Comparison of ENCODE assay signal across 26 cellular contexts in the genomic region with DNA sequence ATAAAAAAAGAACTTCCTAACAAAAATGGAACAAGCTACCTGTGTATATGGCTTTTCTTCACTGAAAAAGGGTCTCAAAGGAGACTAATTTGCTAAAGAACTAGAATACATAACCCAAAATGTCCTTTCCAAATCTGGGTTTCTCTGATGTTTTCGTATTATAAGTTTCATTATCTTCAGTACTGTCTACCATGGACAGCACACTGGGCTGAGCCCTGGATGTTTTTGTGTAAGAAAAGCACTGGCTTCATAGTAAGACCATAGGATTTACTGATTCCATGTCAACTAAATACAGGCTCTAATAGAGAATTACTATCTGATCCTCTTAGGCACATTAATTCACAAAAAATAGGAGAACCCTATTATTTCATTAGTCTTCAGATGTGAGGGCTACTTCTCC.
"Had no signal": no experiment of that assay in that cellular context is flagged by ENCODE, and none has a peak within 500 bp of the region (broad histone marks: within the 10 kb centered on the region; RNA-seq: fewer than 3 reads in every experiment).

No MANE protein-coding gene starts in this region.

- H3K4me1 ChIP-seq: Peyer's patch, SJSA1 had no signal

- H3K4me3 ChIP-seq: MG63, Peyer's patch, SJSA1 had no signal

- H3K4me3 Mint-ChIP-seq: activated B cell treated with CpG ODN at 0.5 μM for 24 hours; activated CD4-positive, alpha-beta T cell treated with anti-CD3 and anti-CD28 coated beads, Interleukin-2, amount 10 ng/mL, durations not matched to agents 24 days and 14 days; activated CD8-positive, alpha-beta memory T cell treated with anti-CD3 and anti-CD28 coated beads, Interleukin-2, amount 10 ng/mL, durations not matched to agents 7 days and 5 days; activated T-cell treated with anti-CD3 and anti-CD28 coated beads, Interleukin-2, amount 50 U/mL, for 4 hours; T-cell had no signal

- H3K9me3 Mint-ChIP-seq: activated B cell treated with CpG ODN at 0.5 μM for 24 hours; activated CD4-positive, alpha-beta T cell treated with anti-CD3 and anti-CD28 coated beads, Interleukin-2, amount 10 ng/mL, durations not matched to agents 24 days and 14 days; activated naive CD4-positive, alpha-beta T cell treated with anti-CD3 and anti-CD28 coated beads, Interleukin-2, amount 50 U/mL, for 72 hours; activated T-cell treated with anti-CD3 and anti-CD28 coated beads, Interleukin-2, amount 50 U/mL, for 4 hours; T-cell had no signal

- DNase-seq: activated B cell treated with CpG ODN at 0.5 μM for 24 hours; activated CD4-positive, alpha-beta T cell treated with anti-CD3 and anti-CD28 coated beads for 1 hour; activated CD4-positive, alpha-beta T cell treated with anti-CD3 and anti-CD28 coated beads, Interleukin-2, amount 10 ng/mL, durations not matched to agents 24 days and 14 days; activated CD4-positive, alpha-beta T cell treated with anti-CD3 and anti-CD28 coated beads, Interleukin-2, amount 50 U/mL, for 48 hours; activated CD8-positive, alpha-beta memory T cell treated with anti-CD3 and anti-CD28 coated beads, Interleukin-2, amount 10 ng/mL, durations not matched to agents 7 days and 5 days; activated effector memory CD4-positive, alpha-beta T cell treated with anti-CD3 and anti-CD28 coated beads, Interleukin-2, amount 50 U/mL, for 16 hours; activated naive CD4-positive, alpha-beta T cell treated with Interleukin-2 at 50 U/mL for 16 hours; activated T-cell treated with anti-CD3 and anti-CD28 coated beads, Interleukin-2, amount 50 U/mL, for 4 hours; MG63; MV-4-11; NCI-H1092 treated with DMSO at 0.1 percent for 48 hours; NCI-H1436; NCI-H1694 treated with DMSO at 0.1 percent for 48 hours; NCI-H2029 treated with DMSO at 0.1 percent for 48 hours; NCI-H345; NCI-H510A; NCI-H526 treated with DMSO at 0.1 percent for 48 hours; Peyer's patch; SHP77; T-cell; T-helper 2 cell; T1000 had no signal

- H3K27ac ChIP-seq: Peyer's patch, RWPE1, SJSA1 had no signal

- H3K9me3 ChIP-seq: MG63, Peyer's patch, SJSA1 had no signal

- H3K4me1 Mint-ChIP-seq: activated B cell treated with CpG ODN at 0.5 μM for 24 hours; activated CD4-positive, alpha-beta T cell treated with anti-CD3 and anti-CD28 coated beads, Interleukin-2, amount 10 ng/mL, durations not matched to agents 24 days and 14 days; activated CD8-positive, alpha-beta memory T cell treated with anti-CD3 and anti-CD28 coated beads, Interleukin-2, amount 10 ng/mL, durations not matched to agents 7 days and 5 days; T-cell had no signal

- FAIRE-seq: TTC549 had no signal

- H3K36me3 ChIP-seq: MG63 had no signal

- H3K27me3 Mint-ChIP-seq: activated B cell treated with CpG ODN at 0.5 μM for 24 hours; activated CD4-positive, alpha-beta T cell treated with anti-CD3 and anti-CD28 coated beads, Interleukin-2, amount 10 ng/mL, durations not matched to agents 24 days and 14 days; activated CD8-positive, alpha-beta memory T cell treated with anti-CD3 and anti-CD28 coated beads, Interleukin-2, amount 10 ng/mL, durations not matched to agents 7 days and 5 days; T-cell had no signal

- H3K27ac Mint-ChIP-seq: activated B cell treated with CpG ODN at 0.5 μM for 24 hours; activated CD4-positive, alpha-beta T cell treated with anti-CD3 and anti-CD28 coated beads, Interleukin-2, amount 10 ng/mL, durations not matched to agents 24 days and 14 days; activated CD8-positive, alpha-beta memory T cell treated with anti-CD3 and anti-CD28 coated beads, Interleukin-2, amount 10 ng/mL, durations not matched to agents 7 days and 5 days; activated naive CD4-positive, alpha-beta T cell treated with anti-CD3 and anti-CD28 coated beads, Interleukin-2, amount 50 U/mL, for 72 hours; T-cell had no signal

- H3K27me3 ChIP-seq: MG63, Peyer's patch, SJSA1 had no signal

- ATAC-seq: activated CD8-positive, alpha-beta memory T cell treated with anti-CD3 and anti-CD28 coated beads, Interleukin-2, amount 10 ng/mL, durations not matched to agents 7 days and 5 days; activated naive CD4-positive, alpha-beta T cell treated with anti-CD3 and anti-CD28 coated beads, Interleukin-2, amount 50 U/mL, for 72 hours; activated T-cell treated with anti-CD3 and anti-CD28 coated beads, Interleukin-2, amount 50 U/mL, for 4 hours; T-cell had no signal
